Comparison of ENCODE assay signal across 9 cellular contexts in genomic region chr5:95631991-95632675, GRCh38. TPM values are rescaled to one million over a fixed set of nuclear protein-coding genes. Genes with fewer than 3 reads are reported as not detected.
A peak's percentile ranks its signal among the peaks of the same experiment; 100 is the strongest.
DNase-seq lines count a peak whose midpoint lies in the region; ATAC-seq, FAIRE-seq and TF ChIP-seq lines count a peak whose summit lies in the region.
"Had no signal": no experiment of that assay in that cellular context is flagged by ENCODE, and none has a peak within 500 bp of the region (broad histone marks: within the 10 kb centered on the region; RNA-seq: fewer than 3 reads in every experiment).

No MANE protein-coding gene starts in this region.

- peak; percentile 27 for FAIRE-seq in H54 (lab: Jason Lieb, UNC)

- H3K27me3 ChIP-seq in GM06990 (replicated peaks; ENCODE audit: control insufficient read depth, insufficient read depth, low read length): no peaks in the 10 kb centered on the region

- H3K36me3 ChIP-seq in GM06990 (ENCODE audit: control insufficient read depth, insufficient read depth, low read length): no peaks in the 10 kb centered on the region

- H3K4me3 Mint-ChIP-seq in activated T-cell treated with anti-CD3 and anti-CD28 coated beads, Interleukin-2, amount 50 U/mL, for 4 hours: peak overlapping the region; percentile 39

- peaks cover 26% of the 10 kb centered on the region for H3K4me1 Mint-ChIP-seq in activated T-cell treated with anti-CD3 and anti-CD28 coated beads, Interleukin-2, amount 50 U/mL, for 4 hours (ENCODE audit: low read depth)

- H3K9me3 Mint-ChIP-seq in activated T-cell treated with anti-CD3 and anti-CD28 coated beads, Interleukin-2, amount 50 U/mL, for 4 hours: peaks cover 11% of the 10 kb centered on the region

- H3K36me3 Mint-ChIP-seq in activated T-cell treated with anti-CD3 and anti-CD28 coated beads, Interleukin-2, amount 50 U/mL, for 4 hours (ENCODE audit: insufficient read depth): peaks cover 1% of the 10 kb centered on the region

- no peaks in the 10 kb centered on the region for H3K27me3 Mint-ChIP-seq in activated T-cell treated with anti-CD3 and anti-CD28 coated beads, Interleukin-2, amount 50 U/mL, for 4 hours (ENCODE audit: low read depth)

- H3K4me3 ChIP-seq in GM06990 (replicated peaks; ENCODE audit: low read depth, low read length) (no peak overlapping the region), NB4 (ENCODE audit: low read depth, low read length) (no peak overlapping the region)

- DNase-seq in GM06990 (ENCODE audit: extremely low read depth, insufficient read length) (peak; percentile 48), H54 (ENCODE audit: insufficient read length, low spot score) (no peak), NB4 (ENCODE audit: low read depth) (peak; percentile 47), islet precursor cell (peak; percentile 58), NCI-H510A (lab: John Stamatoyannopoulos, UW) (no peak), pons (ENCODE audit: low spot score) (no peak)
- DNase-seq in activated T-cell treated with anti-CD3 and anti-CD28 coated beads, Interleukin-2, amount 50 U/mL, for 4 hours: peak; percentile 62
- DNase-seq in stimulated activated naive CD4-positive, alpha-beta T cell treated with Interleukin-2 at 50 U/mL for 16 hours (lab: John Stamatoyannopoulos, UW): peak; percentile 72

- peak; percentile 99 for ATAC-seq in activated T-cell treated with anti-CD3 and anti-CD28 coated beads, Interleukin-2, amount 50 U/mL, for 4 hours

- no peak for TF ChIP-seq POLR2A in H54 (IDR thresholded peaks at IDR 0.05; ENCODE audit: low read depth, low read length)
- no peak for TF ChIP-seq POLR2A in NB4 (IDR thresholded peaks at IDR 0.05; ENCODE audit: extremely low read depth, insufficient read length)

- TF ChIP-seq CTCF in GM06990 (IDR thresholded peaks at IDR 0.05; ENCODE audit: insufficient read depth, low read length, poor library complexity, severe bottlenecking): no peak
- TF ChIP-seq CTCF in NB4 (IDR thresholded peaks at IDR 0.05; ENCODE audit: low read depth, low read length): no peak

RNA-seq across cellular contexts. Expression of gene GPR150, which starts 12.2 kb away (rescaled TPM):
- total RNA-seq in activated T-cell treated with anti-CD3 and anti-CD28 coated beads, Interleukin-2, amount 50 U/mL, for 4 hours: under 1 TPM; 0.53 to 0.57 (median 0.55) TPM
- total RNA-seq: NCI-H460 had no signal

RNA-seq across cellular contexts. Expression of gene RFESD, which starts 14.4 kb away (rescaled TPM):
- total RNA-seq in activated T-cell treated with anti-CD3 and anti-CD28 coated beads, Interleukin-2, amount 50 U/mL, for 4 hours: 1 to 10 TPM; 3.2 to 5.4 (median 5.1) TPM

RNA-seq across cellular contexts. Expression of gene SPATA9, which starts 50.7 kb away (rescaled TPM):
- total RNA-seq in activated T-cell treated with anti-CD3 and anti-CD28 coated beads, Interleukin-2, amount 50 U/mL, for 4 hours: not detected

Comparison
In these comparisons a context has a peak if more than half of its experiments do, and no peak if none do; other contexts are left out.
1. DNase-seq: peak in GM06990 (single experiment), NB4 (single experiment), activated T-cell treated with anti-CD3 and anti-CD28 coated beads, Interleukin-2, amount 50 U/mL, for 4 hours (single experiment), islet precursor cell (single experiment) and stimulated activated naive CD4-positive, alpha-beta T cell treated with Interleukin-2 at 50 U/mL for 16 hours (single experiment); none in H54 (single experiment), NCI-H510A (single experiment) and pons (single experiment).